In the genomic region with DNA sequence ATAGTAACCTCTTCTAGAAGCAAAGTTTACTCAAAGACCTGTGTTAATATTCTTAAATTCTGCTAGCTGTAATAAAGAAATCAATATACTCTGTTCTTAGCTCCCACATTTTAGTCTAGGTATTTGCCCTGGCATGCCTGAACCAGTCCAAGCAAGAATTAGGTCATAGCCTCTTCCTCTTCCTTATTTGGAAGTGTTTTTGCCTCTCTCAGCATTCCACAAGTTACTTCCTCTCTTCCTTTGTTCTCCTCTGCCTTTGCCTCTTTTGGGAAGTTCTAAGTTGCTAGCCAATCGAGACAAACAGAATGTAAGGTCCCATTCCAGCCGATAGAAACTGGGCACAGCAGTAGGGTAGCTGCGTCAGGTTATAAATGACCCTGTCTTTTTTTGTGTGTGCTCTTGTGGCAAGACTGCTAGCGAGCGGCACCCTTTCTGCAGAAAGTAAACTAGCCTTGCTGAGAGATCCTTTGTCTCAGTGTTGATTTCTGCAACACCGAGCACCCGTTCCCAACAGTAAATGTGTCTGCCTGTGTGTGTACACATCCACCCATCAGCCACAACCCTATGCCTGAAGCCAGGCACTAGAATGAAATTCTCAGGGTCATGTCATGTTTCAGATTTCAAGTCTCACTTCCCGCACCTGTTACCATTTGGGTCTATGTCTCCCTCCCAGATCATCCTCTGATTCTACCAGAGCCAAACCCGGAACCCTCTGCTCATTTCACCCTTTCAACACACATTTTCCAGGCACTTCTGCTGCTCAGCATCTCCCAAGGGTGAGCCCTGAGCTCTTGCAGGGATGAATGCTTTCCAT, we compare ENCODE assay signal across 2 cellular contexts.
TF ChIP-seq lines count a peak whose summit lies in the region.

No MANE protein-coding gene starts in this region.

TF ChIP-seq in HCT116, 20 proteins besides CTCF, POLR2A, EP300 and RAD21:
- no peak for TF ChIP-seq ZFX (IDR thresholded peaks at IDR 0.05)
- TF ChIP-seq CBX3 (IDR thresholded peaks at IDR 0.05; ENCODE audit: low read depth): peak; percentile 60; the same call in 1 of the 2 replicates
- no peak for TF ChIP-seq YY1 (IDR thresholded peaks at IDR 0.05; ENCODE audit: extremely low read depth, insufficient replicate concordance, low read depth, low read length)
- TF ChIP-seq ZNF274 (IDR thresholded peaks at IDR 0.05; ENCODE audit: low read depth, low read length): no peak
- no peak for TF ChIP-seq TCF7L2 (IDR thresholded peaks at IDR 0.05; ENCODE audit: borderline replicate concordance, extremely low read depth, insufficient read depth, insufficient read length)

TF ChIP-seq in endothelial cell of umbilical vein, 7 proteins besides CTCF, POLR2A, EP300 and RAD21:
- TF ChIP-seq EZH2 (IDR thresholded peaks at IDR 0.05; ENCODE audit: borderline replicate concordance, low read depth, low read length, severe bottlenecking) (no peak), FOS (IDR thresholded peaks at IDR 0.05; ENCODE audit: borderline replicate concordance, insufficient read depth, low read length) (no peak), JUN (IDR thresholded peaks at IDR 0.05; ENCODE audit: borderline replicate concordance, insufficient read depth, insufficient read length, low read depth) (no peak), GATA2 (IDR thresholded peaks at IDR 0.05; ENCODE audit: insufficient read depth, insufficient read length, low read depth, low read length) (no peak), POLR2AphosphoS5 (IDR thresholded peaks at IDR 0.05; ENCODE audit: insufficient read depth, low read depth, low read length) (no peak), MYC (IDR thresholded peaks at IDR 0.05; ENCODE audit: low read depth, low read length) (no peak)
- TF ChIP-seq, protein P1, sequence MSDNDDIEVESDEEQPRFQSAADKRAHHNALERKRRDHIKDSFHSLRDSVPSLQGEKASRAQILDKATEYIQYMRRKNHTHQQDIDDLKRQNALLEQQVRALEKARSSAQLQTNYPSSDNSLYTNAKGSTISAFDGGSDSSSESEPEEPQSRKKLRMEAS (IDR thresholded peaks at IDR 0.05; ENCODE audit: insufficient read depth, insufficient read length): no peak
